12 cellular contexts compared by ENCODE assay signal in genomic region chrX:108036298-108036973, GRCh38. TPM values are rescaled to one million over a fixed set of nuclear protein-coding genes. Genes with fewer than 3 reads are reported as not detected.
DNase-seq lines count a peak whose midpoint lies in the region; TF ChIP-seq lines count a peak whose summit lies in the region.
"Had no signal": no experiment of that assay in that cellular context is flagged by ENCODE, and none has a peak within 500 bp of the region (broad histone marks: within the 10 kb centered on the region; RNA-seq: fewer than 3 reads in every experiment).

No MANE protein-coding gene starts in this region.

- DNase-seq in Caco-2, result peak; percentile 58 to 64
- DNase-seq in MG63, result peak; percentile 2
- peak; percentile 90 for DNase-seq in brain microvascular endothelial cell
- DNase-seq in mesendoderm, result peak; percentile 3
- no peak for DNase-seq in ecto neural progenitor cell (ENCODE audit: low spot score)
- DNase-seq in NCI-H2171 (lab: John Stamatoyannopoulos, UW), result no peak
- DNase-seq in MM.1S, result no peak
- DNase-seq in endothelial cell (ENCODE audit: low spot score), result no peak
- DNase-seq: central memory CD4-positive, alpha-beta T cell; DMS 273 treated with DMSO at 0.1 percent for 48 hours had no signal

- TF ChIP-seq CTCF in Caco-2 (IDR thresholded peaks at IDR 0.05; ENCODE audit: insufficient read depth in 1 of 2, low read depth in 1 of 2, low read length in 1 of 2, severe bottlenecking in 1 of 2, unreplicated experiment in 1 of 2) (no peak), brain microvascular endothelial cell (IDR thresholded peaks at IDR 0.05; ENCODE audit: low read depth, low read length, missing control alignments) (no peak), MM.1S (IDR thresholded peaks at IDR 0.05; ENCODE audit: low read length) (no peak), endothelial cell (IDR thresholded peaks at IDR 0.05; ENCODE audit: unreplicated experiment) (no peak)

- no peaks in the 10 kb centered on the region for H3K79me1 ChIP-seq in mesendoderm (ENCODE audit: low read length)

- H3K4me2 ChIP-seq in mesendoderm (ENCODE audit: low read length) (no peak overlapping the region), MM.1S (ENCODE audit: low read depth, low read length) (no peak overlapping the region)

- H3K4ac ChIP-seq in mesendoderm (ENCODE audit: low read depth, low read length), result no peak overlapping the region

- H3K4me3 Mint-ChIP-seq in Caco-2 (ENCODE audit: unreplicated experiment) (peak overlapping the region; percentile 27), endothelial cell (ENCODE audit: unreplicated experiment) (no peak overlapping the region)

- no peak overlapping the region for H3K18ac ChIP-seq in mesendoderm (ENCODE audit: low read length)

- no peak overlapping the region for H4K8ac ChIP-seq in mesendoderm (ENCODE audit: low read depth, low read length)

- H3K9me2 ChIP-seq in MM.1S (replicated peaks; ENCODE audit: insufficient read depth, low read length), result no peaks in the 10 kb centered on the region

- H2BK120ac ChIP-seq in mesendoderm (ENCODE audit: low read depth, low read length), result no peak overlapping the region

- in situ Hi-C loops in brain microvascular endothelial cell (cut with HindIII; ENCODE audit: low pct_ligation_motif_present, low sequenced_read_pairs), result no loop called here

- H3K9me3 Mint-ChIP-seq in Caco-2 (ENCODE audit: unreplicated experiment) (no peaks in the 10 kb centered on the region), endothelial cell (ENCODE audit: unreplicated experiment) (no peaks in the 10 kb centered on the region)

- H4K5ac ChIP-seq in mesendoderm (ENCODE audit: low read length), result no peak overlapping the region

- POLR2A ChIA-PET in Caco-2 (lab: Charles Lee), result no interaction called here

- H2BK15ac ChIP-seq in mesendoderm (replicated peaks; ENCODE audit: low read depth), result no peak overlapping the region

- H3K9ac ChIP-seq in mesendoderm (ENCODE audit: low read length), result no peak overlapping the region
- H3K9ac ChIP-seq in MM.1S (ENCODE audit: low read length), result no peak overlapping the region

- H3K4me1 ChIP-seq in Caco-2 (peaks cover 24% of the 10 kb centered on the region), mesendoderm (ENCODE audit: control insufficient read depth, low read depth, low read length) (no peaks in the 10 kb centered on the region), MM.1S (ENCODE audit: low read length) (no peaks in the 10 kb centered on the region)

- H3K79me2 ChIP-seq in mesendoderm (ENCODE audit: control insufficient read depth, insufficient read depth, low read length), result no peaks in the 10 kb centered on the region
- H3K79me2 ChIP-seq in MM.1S (ENCODE audit: low read length), result no peaks in the 10 kb centered on the region

- H3K36me3 Mint-ChIP-seq in Caco-2 (ENCODE audit: insufficient read depth, unreplicated experiment) (no peaks in the 10 kb centered on the region), endothelial cell (ENCODE audit: low read depth, unreplicated experiment) (no peaks in the 10 kb centered on the region)

- no peak overlapping the region for H2BK5ac ChIP-seq in mesendoderm (ENCODE audit: low read length)

- H3K27me3 ChIP-seq in Caco-2 (replicated peaks; ENCODE audit: control insufficient read depth, insufficient read depth, low read length), result no peaks in the 10 kb centered on the region
- H3K27me3 ChIP-seq in MG63, result no peaks in the 10 kb centered on the region
- H3K27me3 ChIP-seq in brain microvascular endothelial cell (replicated peaks), result no peaks in the 10 kb centered on the region
- H3K27me3 ChIP-seq in mesendoderm (ENCODE audit: insufficient read depth, low read length, poor library complexity), result no peaks in the 10 kb centered on the region
- H3K27me3 ChIP-seq in MM.1S (replicated peaks; ENCODE audit: insufficient read depth, low read length), result no peaks in the 10 kb centered on the region

- H3K27ac ChIP-seq in brain microvascular endothelial cell (peak overlapping the region; percentile 82), mesendoderm (ENCODE audit: low read depth, low read length) (no peak overlapping the region), MM.1S (ENCODE audit: low read length) (no peak overlapping the region)

- H2AFZ ChIP-seq in MM.1S (ENCODE audit: low read length), result no peak overlapping the region

- H3K56ac ChIP-seq in mesendoderm (ENCODE audit: low read length), result no peak overlapping the region

- no peaks in the 10 kb centered on the region for H3K27me3 Mint-ChIP-seq in Caco-2 (ENCODE audit: insufficient read depth, unreplicated experiment)
- H3K27me3 Mint-ChIP-seq in endothelial cell (ENCODE audit: unreplicated experiment), result no peaks in the 10 kb centered on the region

- no peak overlapping the region for H3K23ac ChIP-seq in mesendoderm (ENCODE audit: low read length)

- intact Hi-C loops in Caco-2 (cut with micrococcal nuclease; ENCODE audit: unreplicated experiment), result loop anchor here (1.0 kb wide), 1 partner anchor 10 kb away; no protein-coding TSS in a partner anchor

- H3K9me3 ChIP-seq in Caco-2 (no peaks in the 10 kb centered on the region), MG63 (no peaks in the 10 kb centered on the region), MM.1S (replicated peaks; ENCODE audit: insufficient read depth, low read length) (no peaks in the 10 kb centered on the region)

- H3K4me1 Mint-ChIP-seq in Caco-2 (ENCODE audit: low read depth, unreplicated experiment) (peaks cover 6% of the 10 kb centered on the region), endothelial cell (ENCODE audit: unreplicated experiment) (no peaks in the 10 kb centered on the region)

- no peaks in the 10 kb centered on the region for H4K20me1 ChIP-seq in MM.1S (ENCODE audit: insufficient read depth, low read length)

- H3K4me3 ChIP-seq in Caco-2 (ENCODE audit: low read depth, low read length) (no peak overlapping the region), MG63 (no peak overlapping the region), brain microvascular endothelial cell (ENCODE audit: low read depth, low read length) (no peak overlapping the region), mesendoderm (ENCODE audit: low read length) (no peak overlapping the region), MM.1S (ENCODE audit: low read length) (no peak overlapping the region)

- CTCF ChIA-PET in Caco-2 (lab: Charles Lee), result no interaction called here

- no peaks in the 10 kb centered on the region for H3F3A ChIP-seq in MM.1S (ENCODE audit: insufficient read depth, low read length)

- TSS peak; percentile 96 for BruUV-seq in Caco-2 (replicated peaks; lab: Mats Ljungman, UMichigan)

- WGBS in mesendoderm (ENCODE audit: extremely low coverage, insufficient coverage, low lambda C conversion rate), result no CpG with 5 or more reads among the region's 4 CpGs

- H3K27ac Mint-ChIP-seq in Caco-2 (ENCODE audit: unreplicated experiment), result peak overlapping the region; percentile 90
- H3K27ac Mint-ChIP-seq in endothelial cell (ENCODE audit: unreplicated experiment), result no peak overlapping the region

- no peak overlapping the region for H2AK5ac ChIP-seq in mesendoderm (ENCODE audit: low read length)

- H3K36me3 ChIP-seq in Caco-2 (ENCODE audit: control insufficient read depth, insufficient read depth, low read length), result no peaks in the 10 kb centered on the region
- no peaks in the 10 kb centered on the region for H3K36me3 ChIP-seq in MG63
- H3K36me3 ChIP-seq in brain microvascular endothelial cell (replicated peaks), result no peaks in the 10 kb centered on the region
- H3K36me3 ChIP-seq in mesendoderm (ENCODE audit: control insufficient read depth, insufficient read depth, low read length), result no peaks in the 10 kb centered on the region
- H3K36me3 ChIP-seq in MM.1S (replicated peaks; ENCODE audit: insufficient read depth, low read length), result no peaks in the 10 kb centered on the region

RNA-seq across cellular contexts. Expression of gene VSIG1, which starts 8.4 kb away (rescaled TPM):
- total RNA-seq in Caco-2 (2022), result not detected in 2 replicates
- not detected in 2 replicates for total RNA-seq in MG63 (2014; rRNA removed; shearing (Covaris generic); ENCODE audit: low replicate concordance)
- 0.76 TPM for polyA plus RNA-seq in mesendoderm (2013, experiment 1 of 2)
- polyA plus RNA-seq in mesendoderm (2013, experiment 2 of 2), result 0.92 TPM
- 0.56 TPM for total RNA-seq in endothelial cell (ENCODE audit: unreplicated experiment)
- total RNA-seq: left lobe of liver had no signal

RNA-seq across cellular contexts. Expression of gene TEX13B, which starts 54.3 kb away (rescaled TPM):
- total RNA-seq in Caco-2 (2022) (not detected in 2 replicates), endothelial cell (ENCODE audit: unreplicated experiment) (not detected)
- not detected in 2 replicates for total RNA-seq in MG63 (2014; rRNA removed; shearing (Covaris generic); ENCODE audit: low replicate concordance)
- 0.08 TPM for polyA plus RNA-seq in mesendoderm (2013, experiment 1 of 2)
- 0.14 TPM for polyA plus RNA-seq in mesendoderm (2013, experiment 2 of 2)
- total RNA-seq: left lobe of liver, urinary bladder had no signal
- polyA plus RNA-seq: urinary bladder had no signal

RNA-seq across cellular contexts. Expression of gene PSMD10, which starts 54.9 kb away (rescaled TPM):
- total RNA-seq in Caco-2 (2022) (41.1 and 41.3 TPM in 2 replicates), endothelial cell (ENCODE audit: unreplicated experiment) (49.2 TPM)
- total RNA-seq in MG63 (2014; rRNA removed; shearing (Covaris generic); ENCODE audit: low replicate concordance), result 124 and 133 TPM in 2 replicates
- 38.2 TPM for polyA plus RNA-seq in mesendoderm (2013, experiment 1 of 2)
- polyA plus RNA-seq in mesendoderm (2013, experiment 2 of 2), result 40.1 TPM

RNA-seq across cellular contexts. Expression of gene ATG4A, which starts 55.1 kb away (rescaled TPM):
- total RNA-seq in Caco-2 (2022), result 3.9 and 4.6 TPM in 2 replicates
- total RNA-seq in MG63 (2014; rRNA removed; shearing (Covaris generic); ENCODE audit: low replicate concordance), result 6.0 and 8.9 TPM in 2 replicates
- polyA plus RNA-seq in mesendoderm (2013, experiment 1 of 2), result 2.7 TPM
- polyA plus RNA-seq in mesendoderm (2013, experiment 2 of 2), result 2.5 TPM
- total RNA-seq in endothelial cell (ENCODE audit: unreplicated experiment), result 23.4 TPM

Comparison
In these comparisons a context has a peak if more than half of its experiments do, and no peak if none do; other contexts are left out.
1. DNase-seq: peak in Caco-2 (2 of 2), MG63 (single experiment), brain microvascular endothelial cell (single experiment) and mesendoderm (single experiment); none in ecto neural progenitor cell (single experiment), NCI-H2171 (single experiment), MM.1S (single experiment) and endothelial cell (single experiment).